Comparison of ENCODE assay signal across 23 cellular contexts in the genomic region with DNA sequence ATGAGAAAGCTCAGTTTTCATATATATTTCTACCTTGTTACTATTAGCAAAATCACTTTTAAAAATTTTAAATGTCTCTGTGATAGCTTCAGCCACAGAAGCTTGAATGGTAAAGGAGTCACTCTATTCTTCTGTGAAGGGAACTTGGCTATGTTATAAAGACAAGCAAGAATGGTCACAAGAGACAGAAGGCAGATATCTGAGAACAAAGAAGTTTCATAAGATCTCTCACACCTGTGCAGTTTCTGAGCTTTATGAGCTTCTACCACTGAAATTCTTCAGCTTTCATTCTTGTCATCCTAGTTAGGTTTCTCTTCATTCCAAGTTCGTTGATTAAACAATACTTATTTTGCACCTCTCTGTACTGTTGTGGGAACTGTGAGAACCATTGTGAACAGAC.
"Had no signal": no experiment of that assay in that cellular context is flagged by ENCODE, and none has a peak within 500 bp of the region (broad histone marks: within the 10 kb centered on the region; RNA-seq: fewer than 3 reads in every experiment).

No MANE protein-coding gene starts in this region.

- H3K9me3 ChIP-seq: left ventricle myocardium inferior, lower lobe of right lung, stomach, uterus had no signal

- H3K4me3 ChIP-seq: hepatocyte, left ventricle myocardium inferior, lower lobe of right lung, spleen, stomach, uterus had no signal

- H3K4me3 Mint-ChIP-seq: memory B cell, mesothelial cell of epicardium, natural killer cell, neural crest cell had no signal

- H3K36me3 Mint-ChIP-seq: memory B cell, mesothelial cell of epicardium had no signal

- H3K4me1 Mint-ChIP-seq: memory B cell, mesothelial cell of epicardium, natural killer cell, neural crest cell had no signal

- H3K27me3 Mint-ChIP-seq: memory B cell had no signal

- H3K27me3 ChIP-seq: hepatocyte, spleen, stomach, uterus had no signal

- H3K4me2 ChIP-seq: hepatocyte had no signal

- H3K36me3 ChIP-seq: left ventricle myocardium inferior, lower lobe of right lung, spleen, stomach, uterus had no signal

- H3K9me3 Mint-ChIP-seq: memory B cell, neural crest cell had no signal

- H3K4me1 ChIP-seq: left ventricle myocardium inferior, lower lobe of right lung, spleen, stomach, uterus had no signal

- H2AFZ ChIP-seq: hepatocyte had no signal

- DNase-seq: dermis blood vessel endothelial cell; erythroblast; foreskin melanocyte; head of caudate nucleus; kidney; left cardiac atrium; left ventricle myocardium inferior; lower lobe of right lung; natural killer cell; posterior cingulate gyrus; spleen; stimulated activated CD4-positive, alpha-beta T cell treated with anti-CD3 and anti-CD28 coated beads, Interleukin-15, amount 100 ng/mL, for 24 hours; stimulated activated CD4-positive, alpha-beta T cell treated with anti-CD3 and anti-CD28 coated beads, Interleukin-1b, Interleukin-23, amount 100 ng/mL, for 48 hours; stimulated activated CD4-positive, alpha-beta T cell treated with anti-CD3 and anti-CD28 coated beads, Interleukin-4, amount 100 ng/mL, for 24 hours; stimulated activated naive CD4-positive, alpha-beta T cell; stomach; trophoblast cell; uterus had no signal

- H3K27ac ChIP-seq: hepatocyte, left ventricle myocardium inferior, lower lobe of right lung, spleen, stomach, uterus had no signal

- H3K79me2 ChIP-seq: hepatocyte had no signal

- ATAC-seq: left cardiac atrium, lower lobe of right lung, natural killer cell, sciatic nerve had no signal

- H3K27ac Mint-ChIP-seq: memory B cell, mesothelial cell of epicardium, natural killer cell had no signal
